Comparison of ENCODE assay signal across 21 cellular contexts in the genomic region with DNA sequence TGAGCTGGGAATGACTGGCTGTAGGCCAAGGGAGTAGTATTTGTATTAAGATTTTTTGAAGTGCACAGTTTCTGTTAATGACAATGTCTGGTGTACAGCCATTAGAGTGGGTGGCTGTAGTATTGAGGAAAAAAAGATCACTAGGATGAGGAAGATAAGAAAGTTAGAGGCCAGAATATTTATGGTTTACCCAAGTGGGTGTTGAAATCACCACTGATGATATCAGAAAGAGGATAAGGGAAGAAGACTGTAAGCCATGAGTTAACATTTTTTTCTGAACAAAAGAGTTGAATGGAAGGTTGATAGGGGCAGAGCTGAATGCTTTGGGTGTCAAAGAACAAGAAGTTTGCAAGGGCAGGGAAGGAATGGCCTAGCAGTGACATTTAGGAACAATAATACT.
"Had no signal": no experiment of that assay in that cellular context is flagged by ENCODE, and none has a peak within 500 bp of the region (broad histone marks: within the 10 kb centered on the region; RNA-seq: fewer than 3 reads in every experiment).

No MANE protein-coding gene starts in this region.

- H3K4me1 ChIP-seq: heart left ventricle, right lobe of liver, tibial nerve had no signal

- H3K9me3 ChIP-seq: neutrophil, right lobe of liver had no signal

- DNase-seq: activated CD4-positive, alpha-beta T cell treated with anti-CD3 and anti-CD28 coated beads for 48 hours; activated CD4-positive, alpha-beta T cell treated with anti-CD3 and anti-CD28 coated beads, Interleukin-2, amount 50 U/mL, for 48 hours; activated CD8-positive, alpha-beta memory T cell treated with anti-CD3 and anti-CD28 coated beads for 24 hours; activated effector memory CD4-positive, alpha-beta T cell treated with Interleukin-2 at 50 U/mL for 16 hours; activated naive CD4-positive, alpha-beta T cell treated with Interleukin-2 at 50 U/mL for 16 hours; anterior cingulate cortex; endodermal cell; foreskin fibroblast; heart left ventricle; hypothalamus; immature natural killer cell; kidney; left colon; mammary epithelial cell; right lobe of liver; stimulated activated CD4-positive, alpha-beta T cell treated with anti-CD3 and anti-CD28 coated beads, Interleukin-2, amount 100 ng/mL, for 48 hours; stimulated activated naive CD4-positive, alpha-beta T cell treated with Interleukin-2 at 50 U/mL for 16 hours; WERI-Rb-1 had no signal

- H3K27me3 ChIP-seq: heart left ventricle, neutrophil, right lobe of liver, tibial nerve had no signal

- H3K36me3 ChIP-seq: heart left ventricle, neutrophil, right lobe of liver, tibial nerve, WERI-Rb-1 had no signal

- H3K4me3 ChIP-seq: heart left ventricle, right lobe of liver, tibial nerve had no signal

- H3K27ac ChIP-seq: heart left ventricle, neutrophil, right lobe of liver, tibial nerve, WERI-Rb-1 had no signal

- FAIRE-seq: bronchial epithelial cell, kidney had no signal
